8 cellular contexts compared by ENCODE assay signal in genomic region chr11:107741044-107741823, GRCh38. TPM values are rescaled to one million over a fixed set of nuclear protein-coding genes. Genes with fewer than 3 reads are reported as not detected.
DNase-seq lines count a peak whose midpoint lies in the region; ATAC-seq lines count a peak whose summit lies in the region.

No MANE protein-coding gene starts in this region.

- POLR2A ChIA-PET in activated CD4-positive, alpha-beta memory T cell treated with anti-CD3 and anti-CD28 coated beads for 36 hours (lab: Charles Lee), result no interaction called here

- no peak overlapping the region for H3K27ac Mint-ChIP-seq in activated CD8-positive, alpha-beta memory T cell treated with anti-CD3 and anti-CD28 coated beads, Interleukin-2, amount 10 ng/mL, durations not matched to agents 7 days and 5 days
- no peak overlapping the region for H3K27ac Mint-ChIP-seq in activated CD4-positive, alpha-beta memory T cell treated with anti-CD3 and anti-CD28 coated beads for 36 hours

- no peaks in the 10 kb centered on the region for H3K9me3 Mint-ChIP-seq in activated CD8-positive, alpha-beta memory T cell treated with anti-CD3 and anti-CD28 coated beads, Interleukin-2, amount 10 ng/mL, durations not matched to agents 7 days and 5 days (ENCODE audit: low read depth)
- H3K9me3 Mint-ChIP-seq in activated CD4-positive, alpha-beta memory T cell treated with anti-CD3 and anti-CD28 coated beads for 36 hours, result no peaks in the 10 kb centered on the region

- H3K4me1 Mint-ChIP-seq in activated CD8-positive, alpha-beta memory T cell treated with anti-CD3 and anti-CD28 coated beads, Interleukin-2, amount 10 ng/mL, durations not matched to agents 7 days and 5 days, result no peaks in the 10 kb centered on the region
- no peaks in the 10 kb centered on the region for H3K4me1 Mint-ChIP-seq in activated CD4-positive, alpha-beta memory T cell treated with anti-CD3 and anti-CD28 coated beads for 36 hours (ENCODE audit: low read depth)

- DNase-seq in activated CD8-positive, alpha-beta memory T cell treated with anti-CD3 and anti-CD28 coated beads, Interleukin-2, amount 10 ng/mL, durations not matched to agents 7 days and 5 days, result no peak
- DNase-seq in activated CD8-positive, alpha-beta memory T cell treated with anti-CD3 and anti-CD28 coated beads for 24 hours, result no peak
- DNase-seq in HT-29 (ENCODE audit: low spot score), result peak; percentile 55
- peak; percentile 26 for DNase-seq in activated CD4-positive, alpha-beta memory T cell treated with anti-CD3 and anti-CD28 coated beads for 36 hours
- DNase-seq in kidney glomerular epithelial cell (lab: John Stamatoyannopoulos, UW), result peak; percentile 14
- no peak for DNase-seq in OCI-M2 (lab: John Stamatoyannopoulos, UW; ENCODE audit: unreplicated experiment)
- DNase-seq in NCI-H1417 treated with DMSO at 0.1 percent for 48 hours (lab: John Stamatoyannopoulos, UW), result no peak

- CTCF ChIA-PET in activated CD8-positive, alpha-beta memory T cell treated with anti-CD3 and anti-CD28 coated beads, Interleukin-2, amount 10 ng/mL, durations not matched to agents 7 days and 5 days (lab: Charles Lee), result interaction anchor here (0.5 to 2.8 kb wide), 10 partner anchors 9 to 176 kb away, joined by 3 to 14 read pairs (median 3); partner anchors contain the start of gene ALKBH8
- CTCF ChIA-PET in activated CD4-positive, alpha-beta memory T cell treated with anti-CD3 and anti-CD28 coated beads for 36 hours (lab: Charles Lee), result interaction anchor here (0.6 to 3.1 kb wide), 19 partner anchors 9 to 258 kb away, joined by 3 to 26 read pairs (median 6); no protein-coding TSS in a partner anchor

- H3K36me3 Mint-ChIP-seq in activated CD8-positive, alpha-beta memory T cell treated with anti-CD3 and anti-CD28 coated beads, Interleukin-2, amount 10 ng/mL, durations not matched to agents 7 days and 5 days, result no peaks in the 10 kb centered on the region
- H3K36me3 Mint-ChIP-seq in activated CD4-positive, alpha-beta memory T cell treated with anti-CD3 and anti-CD28 coated beads for 36 hours, result no peaks in the 10 kb centered on the region

- intact Hi-C loops in activated CD4-positive, alpha-beta memory T cell treated with anti-CD3 and anti-CD28 coated beads for 36 hours (cut with micrococcal nuclease), result loop anchor here (1.0 kb wide), 3 partner anchors 30 to 157 kb away; no protein-coding TSS in a partner anchor

- H3K27me3 Mint-ChIP-seq in activated CD8-positive, alpha-beta memory T cell treated with anti-CD3 and anti-CD28 coated beads, Interleukin-2, amount 10 ng/mL, durations not matched to agents 7 days and 5 days, result peaks cover 48% of the 10 kb centered on the region
- peaks cover 18% of the 10 kb centered on the region for H3K27me3 Mint-ChIP-seq in activated CD4-positive, alpha-beta memory T cell treated with anti-CD3 and anti-CD28 coated beads for 36 hours

- ATAC-seq in activated CD8-positive, alpha-beta memory T cell treated with anti-CD3 and anti-CD28 coated beads, Interleukin-2, amount 10 ng/mL, durations not matched to agents 7 days and 5 days, result peak; percentile 60
- peak; percentile 92 for ATAC-seq in GM21423 (IDR thresholded peaks at IDR 0.05; ENCODE audit: unreplicated experiment)

- H3K4me3 Mint-ChIP-seq in activated CD8-positive, alpha-beta memory T cell treated with anti-CD3 and anti-CD28 coated beads, Interleukin-2, amount 10 ng/mL, durations not matched to agents 7 days and 5 days, result no peak overlapping the region
- no peak overlapping the region for H3K4me3 Mint-ChIP-seq in activated CD4-positive, alpha-beta memory T cell treated with anti-CD3 and anti-CD28 coated beads for 36 hours

RNA-seq across cellular contexts. Expression of gene SLN, which starts 29.4 kb away (rescaled TPM):
- total RNA-seq in activated CD8-positive, alpha-beta memory T cell treated with anti-CD3 and anti-CD28 coated beads, Interleukin-2, amount 10 ng/mL, durations not matched to agents 7 days and 5 days, result not detected
- total RNA-seq in HT-29 (2014; rRNA removed; shearing (Covaris generic)), result not detected in 2 replicates
- total RNA-seq in activated CD4-positive, alpha-beta memory T cell treated with anti-CD3 and anti-CD28 coated beads for 36 hours, result not detected

Comparison
In these comparisons a context has a peak if more than half of its experiments do, and no peak if none do; other contexts are left out.
1. DNase-seq: peak in HT-29 (single experiment), activated CD4-positive, alpha-beta memory T cell treated with anti-CD3 and anti-CD28 coated beads for 36 hours (single experiment) and kidney glomerular epithelial cell (single experiment); none in activated CD8-positive, alpha-beta memory T cell treated with anti-CD3 and anti-CD28 coated beads, Interleukin-2, amount 10 ng/mL, durations not matched to agents 7 days and 5 days (single experiment), activated CD8-positive, alpha-beta memory T cell treated with anti-CD3 and anti-CD28 coated beads for 24 hours (single experiment), OCI-M2 (single experiment) and NCI-H1417 treated with DMSO at 0.1 percent for 48 hours (single experiment).